Comparison of ENCODE assay signal across 8 cellular contexts in the genomic region with DNA sequence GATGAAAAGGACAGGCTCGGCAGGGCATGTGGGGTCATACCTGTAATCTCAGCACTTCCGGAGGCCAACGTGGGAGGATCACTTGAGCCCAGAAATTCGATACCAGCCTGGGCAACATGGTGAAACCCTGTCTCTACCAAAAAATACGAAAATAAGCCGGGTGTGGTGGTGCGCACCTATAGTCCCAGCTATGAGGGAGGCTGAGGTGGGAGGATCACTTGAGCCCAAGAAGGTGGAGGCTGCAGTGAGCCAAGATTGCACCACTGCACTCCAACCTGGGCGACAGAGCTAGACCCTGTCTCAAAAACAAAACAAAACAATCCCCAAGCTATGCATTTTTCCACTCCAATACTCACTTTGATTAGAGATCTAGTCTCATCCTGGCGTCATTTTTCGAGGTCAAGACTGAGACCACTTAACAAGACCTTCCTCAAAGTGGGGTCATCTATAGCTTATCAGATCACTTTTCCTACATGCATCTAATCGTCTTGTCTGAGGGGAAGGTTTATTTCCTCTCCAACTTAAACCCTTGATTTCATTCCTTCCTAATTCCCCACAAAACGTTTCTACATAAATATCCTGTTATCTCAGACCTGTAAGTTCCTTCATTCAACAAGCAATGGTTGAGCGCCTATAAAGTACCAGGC. TPM values are rescaled to one million over a fixed set of nuclear protein-coding genes. Genes with fewer than 3 reads are reported as not detected.
A peak's percentile ranks its signal among the peaks of the same experiment; 100 is the strongest.
DNase-seq lines count a peak whose midpoint lies in the region; ATAC-seq and TF ChIP-seq lines count a peak whose summit lies in the region.

No MANE protein-coding gene starts in this region.

- H3K4me1 ChIP-seq in Panc1 (ENCODE audit: control insufficient read depth, insufficient read depth, low read length): peaks cover 9% of the 10 kb centered on the region
- peaks cover 4 to 23% (median 20%) of the 10 kb centered on the region in 4 donors for H3K4me1 ChIP-seq in esophagus muscularis mucosa
- H3K4me1 ChIP-seq in trophoblast cell (ENCODE audit: control insufficient read depth in 1 of 2, insufficient read depth in 2 of 2, low read length in 2 of 2): peaks cover 0 to 3% of the 10 kb centered on the region in 2 experiments

- TSS peak; percentile 50 for BruUV-seq in Calu3 (replicated peaks; lab: Mats Ljungman, UMichigan)
- BruUV-seq in Panc1 (replicated peaks; lab: Mats Ljungman, UMichigan): TSS peak; percentile 81

- no peak for DNase-seq in Calu3
- no peak for DNase-seq in Panc1 (ENCODE audit: low read depth, low spot score)
- DNase-seq in esophagus muscularis mucosa (ENCODE audit: extremely low spot score): no peak
- no peak for DNase-seq in trophoblast cell
- no peak for DNase-seq in NCI-H345 treated with DMSO at 0.1 percent for 48 hours (lab: John Stamatoyannopoulos, UW; ENCODE audit: unreplicated experiment)
- DNase-seq in left lobe of liver (ENCODE audit: low spot score): no peak
- no peak for DNase-seq in AML-193 (lab: John Stamatoyannopoulos, UW)

- H3K4me3 Mint-ChIP-seq in Calu3 (ENCODE audit: low read depth, unreplicated experiment): peak overlapping the region; percentile 96

- in situ Hi-C loops in Panc1 (cut with HindIII; ENCODE audit: low pct_unique_long_range_greater_than_20kb, low sequenced_read_pairs): no loop called here

- H3K79me1 ChIP-seq in trophoblast cell (ENCODE audit: low read length): peaks cover 3% of the 10 kb centered on the region

- no peaks in the 10 kb centered on the region for H3K9me3 Mint-ChIP-seq in Calu3 (ENCODE audit: low read depth, unreplicated experiment)

- H3K14ac ChIP-seq in trophoblast cell (ENCODE audit: low read length): no peak overlapping the region

- no peaks in the 10 kb centered on the region; the same call in 1 of the 2 replicates for H3K36me3 ChIP-seq in Panc1 (ENCODE audit: control insufficient read depth, insufficient read depth, low read length)
- H3K36me3 ChIP-seq in esophagus muscularis mucosa: peaks cover 0 to 6% (median 0%) of the 10 kb centered on the region in 4 donors
- H3K36me3 ChIP-seq in trophoblast cell (ENCODE audit: control insufficient read depth in 1 of 2, insufficient read depth in 2 of 2, low read length in 2 of 2): no peaks in the 10 kb centered on the region

- peak overlapping the region; percentile 74 to 97 for H3K4me3 ChIP-seq in Panc1 (ENCODE audit: low read depth in 2 of 2, low read length in 2 of 2)
- peak overlapping the region; percentile 56 to 78 (median 70) for H3K4me3 ChIP-seq in esophagus muscularis mucosa
- H3K4me3 ChIP-seq in trophoblast cell (ENCODE audit: low read depth, low read length): no peak overlapping the region

- TF ChIP-seq CTCF in Calu3 (IDR thresholded peaks at IDR 0.05; ENCODE audit: unreplicated experiment) (no peak), Panc1 (IDR thresholded peaks at IDR 0.05) (no peak), esophagus muscularis mucosa (IDR thresholded peaks at IDR 0.05) (no peak)

- H3K9ac ChIP-seq in trophoblast cell (ENCODE audit: low read length): no peak overlapping the region

- no peak overlapping the region for H4K91ac ChIP-seq in trophoblast cell (ENCODE audit: low read depth, low read length)

- peak overlapping the region; percentile 89 for H3K27ac ChIP-seq in Panc1 (ENCODE audit: low read length)
- H3K27ac ChIP-seq in esophagus muscularis mucosa (replicated peaks in 1 of 4): peak overlapping the region; percentile 74 to 90 (median 88)
- peak overlapping the region; percentile 92 for H3K27ac ChIP-seq in trophoblast cell (ENCODE audit: low read depth, low read length)

- no peak overlapping the region for H3K23ac ChIP-seq in trophoblast cell (ENCODE audit: low read length)

- TF ChIP-seq POLR2A in esophagus muscularis mucosa (IDR thresholded peaks at IDR 0.05; ENCODE audit: low read depth): no peak

- peak overlapping the region; percentile 28 for H4K8ac ChIP-seq in trophoblast cell (ENCODE audit: low read depth, low read length)

- peak overlapping the region; percentile 79 for H3K4me2 ChIP-seq in trophoblast cell (ENCODE audit: low read length)

- CTCF ChIA-PET in Calu3 (lab: Charles Lee) (no interaction called here), Panc1 (lab: Charles Lee) (interaction anchor here (0.6 kb wide), 1 partner anchor 155 kb away, joined by 3 read pairs; no protein-coding TSS in a partner anchor)

- H3K4me1 Mint-ChIP-seq in Calu3 (ENCODE audit: low read depth, unreplicated experiment): peaks cover 7% of the 10 kb centered on the region

- 65% methylated on average over 13 of the region's 13 CpGs for WGBS in esophagus muscularis mucosa
- no CpG with 5 or more reads among the region's 13 CpGs for WGBS in trophoblast cell (ENCODE audit: extremely low coverage, insufficient coverage, insufficient read length)

- H2BK5ac ChIP-seq in trophoblast cell (ENCODE audit: low read depth, low read length, poor library complexity): no peak overlapping the region

- peaks cover 3% of the 10 kb centered on the region for H3K79me2 ChIP-seq in trophoblast cell (ENCODE audit: control insufficient read depth, insufficient read depth, low read length, poor library complexity)

- H2AK5ac ChIP-seq in trophoblast cell (ENCODE audit: low read length): no peak overlapping the region

- ATAC-seq in Panc1: no peak
- no peak for ATAC-seq in left lobe of liver
- ATAC-seq in GM21786 (IDR thresholded peaks at IDR 0.05; ENCODE audit: unreplicated experiment): no peak

- POLR2A ChIA-PET in Panc1 (lab: Charles Lee): no interaction called here

- no peak overlapping the region for H2AFZ ChIP-seq in trophoblast cell (ENCODE audit: insufficient read depth, low read length, poor library complexity)

- no peak overlapping the region for H3K18ac ChIP-seq in trophoblast cell (ENCODE audit: low read length)

- peak overlapping the region; percentile 17 for H3K4ac ChIP-seq in trophoblast cell (ENCODE audit: low read depth, low read length)

- H2BK120ac ChIP-seq in trophoblast cell (ENCODE audit: insufficient read depth, low read length, poor library complexity): no peak overlapping the region

- no peak overlapping the region for H4K12ac ChIP-seq in trophoblast cell (ENCODE audit: low read depth, low read length)

- no peak overlapping the region for H2BK12ac ChIP-seq in trophoblast cell (ENCODE audit: low read length)

- H3K36me3 Mint-ChIP-seq in Calu3 (ENCODE audit: insufficient read depth, unreplicated experiment): peaks cover 18% of the 10 kb centered on the region

- TF ChIP-seq EP300 in esophagus muscularis mucosa (IDR thresholded peaks at IDR 0.05): no peak

- H3K27me3 Mint-ChIP-seq in Calu3 (ENCODE audit: unreplicated experiment): no peaks in the 10 kb centered on the region

- H3K9me3 ChIP-seq in Panc1 (ENCODE audit: control insufficient read depth, insufficient read depth, low read depth, low read length): no peaks in the 10 kb centered on the region
- no peaks in the 10 kb centered on the region for H3K9me3 ChIP-seq in esophagus muscularis mucosa
- H3K9me3 ChIP-seq in trophoblast cell (ENCODE audit: insufficient read depth, low read depth, low read length): no peaks in the 10 kb centered on the region

- H3K27ac Mint-ChIP-seq in Calu3 (ENCODE audit: unreplicated experiment): peak overlapping the region; percentile 92

- intact Hi-C loops in Calu3 (cut with micrococcal nuclease; ENCODE audit: unreplicated experiment): no loop called here
- intact Hi-C loops in Panc1 (cut with micrococcal nuclease; ENCODE audit: unreplicated experiment): no loop called here
- intact Hi-C loops in esophagus muscularis mucosa (cut with DNase I): loop anchor here (10.0 kb wide), 1 partner anchor 303 kb away; no protein-coding TSS in a partner anchor

- H3K27me3 ChIP-seq in Panc1 (ENCODE audit: control insufficient read depth, insufficient read depth, low read length) (no peaks in the 10 kb centered on the region), esophagus muscularis mucosa (no peaks in the 10 kb centered on the region), trophoblast cell (ENCODE audit: insufficient read depth, low read length) (no peaks in the 10 kb centered on the region)

RNA-seq across cellular contexts. Expression of a gene that starts 1.3 kb away (rescaled TPM):
- 9.8 and 10.0 TPM in 2 replicates for total RNA-seq in Calu3 (2022)
- total RNA-seq in Panc1 (2021; ENCODE audit: unreplicated experiment): 13.6 TPM
- 8.2 TPM for polyA plus RNA-seq in Panc1 (2012; ENCODE audit: insufficient read length)
- total RNA-seq in esophagus muscularis mucosa: 1 to 10 TPM; 5.3 to 7.1 (median 6.6) TPM
- polyA plus RNA-seq in trophoblast cell (2013): 11.5 and 12.3 TPM in 2 replicates
- 3.4 TPM for total RNA-seq in left lobe of liver

RNA-seq across cellular contexts. Expression of a gene that starts 46.6 kb away (rescaled TPM):
- not detected in 2 replicates for total RNA-seq in Calu3 (2022)
- total RNA-seq in Panc1 (2021; ENCODE audit: unreplicated experiment): 0.28 TPM
- not detected for polyA plus RNA-seq in Panc1 (2012; ENCODE audit: insufficient read length)
- not detected for total RNA-seq in esophagus muscularis mucosa
- 9.2 and 10.8 TPM in 2 replicates for polyA plus RNA-seq in trophoblast cell (2013)
- total RNA-seq in left lobe of liver: not detected
